ENCODE assay signal across 37 cellular contexts in genomic region chr12:89106950-89107349, GRCh38.
"Had no signal": no experiment of that assay in that cellular context is flagged by ENCODE, and none has a peak within 500 bp of the region (broad histone marks: within the 10 kb centered on the region; RNA-seq: fewer than 3 reads in every experiment).

No MANE protein-coding gene starts in this region.

- H3K27me3 ChIP-seq: adrenal gland, body of pancreas, brain microvascular endothelial cell, breast epithelium had no signal

- H3K27ac ChIP-seq: adrenal gland, body of pancreas, brain microvascular endothelial cell, breast epithelium, VCaP had no signal

- H3K4me1 ChIP-seq: adrenal gland, body of pancreas, breast epithelium had no signal

- H3K4me3 Mint-ChIP-seq: activated B cell treated with CpG ODN at 0.5 μM for 24 hours; activated CD4-positive, alpha-beta memory T cell treated with anti-CD3 and anti-CD28 coated beads for 36 hours; activated CD4-positive, alpha-beta T cell treated with anti-CD3 and anti-CD28 coated beads, Interleukin-2, amount 10 ng/mL, durations not matched to agents 24 days and 14 days; activated CD8-positive, alpha-beta T cell treated with anti-CD3 and anti-CD28 coated beads for 36 hours; activated naive CD4-positive, alpha-beta T cell treated with anti-CD3 and anti-CD28 coated beads for 36 hours; activated naive CD8-positive, alpha-beta T cell treated with anti-CD3 and anti-CD28 coated beads for 36 hours; activated T-cell treated with anti-CD3 and anti-CD28 coated beads, Interleukin-2, amount 50 U/mL, for 4 hours; activated T-cell treated with anti-CD3 and anti-CD28 coated beads, Interleukin-2, amount 50 U/mL, for 72 hours; activated T-helper 1 cell treated with anti-CD3 and anti-CD28 coated beads, Interleukin-12 subunit alpha, Interleukin-12 subunit beta, Interleukin-2, Interleukin-4 antibody, amounts not matched to agents 30 ng/mL and 10 ng/mL and 1 ng/mL, durations not matched to agents 14 hours and 24 hours and 36 hours; activated T-helper 17 cell treated with anti-CD3 and anti-CD28 coated beads, Interleukin-2, amount 50 U/mL, for 72 hours; T-helper 1 cell treated with Interleukin-12 subunit alpha and Interleukin-12 subunit beta and Interleukin-4 antibody, amounts not matched to agents 30 μg/mL and 1 μg/mL, for 36 hours; T-helper 2 cell treated with Interferon-gamma antibody and Interleukin-4, amounts not matched to agents 5 μg/mL and 100 μg/mL, for 36 hours had no signal

- H3K9me3 ChIP-seq: adrenal gland, body of pancreas, breast epithelium had no signal

- FAIRE-seq: astrocyte, TTC549 had no signal

- H3K36me3 Mint-ChIP-seq: activated CD4-positive, alpha-beta memory T cell treated with anti-CD3 and anti-CD28 coated beads for 36 hours; activated naive CD4-positive, alpha-beta T cell treated with anti-CD3 and anti-CD28 coated beads, Interleukin-2, amount 50 U/mL, for 72 hours; activated naive CD8-positive, alpha-beta T cell treated with anti-CD3 and anti-CD28 coated beads for 36 hours had no signal

- ATAC-seq: activated CD8-positive, alpha-beta T cell treated with anti-CD3 and anti-CD28 coated beads for 36 hours; activated naive CD4-positive, alpha-beta T cell treated with anti-CD3 and anti-CD28 coated beads, Interleukin-2, amount 50 U/mL, for 72 hours; activated T-cell treated with anti-CD3 and anti-CD28 coated beads, Interleukin-2, amount 50 U/mL, for 4 hours; activated T-cell treated with anti-CD3 and anti-CD28 coated beads, Interleukin-2, amount 50 U/mL, for 72 hours; activated T-helper 17 cell treated with anti-CD3 and anti-CD28 coated beads, Interleukin-2, amount 50 U/mL, for 72 hours; body of pancreas had no signal

- H3K4me1 Mint-ChIP-seq: activated B cell treated with CpG ODN at 0.5 μM for 24 hours; activated CD4-positive, alpha-beta T cell treated with anti-CD3 and anti-CD28 coated beads, Interleukin-2, amount 10 ng/mL, durations not matched to agents 24 days and 14 days; activated naive CD8-positive, alpha-beta T cell treated with anti-CD3 and anti-CD28 coated beads for 36 hours; activated T-helper 17 cell treated with anti-CD3 and anti-CD28 coated beads, Interleukin-2, amount 50 U/mL, for 72 hours had no signal

- H3K27ac Mint-ChIP-seq: activated B cell treated with CpG ODN at 0.5 μM for 24 hours; activated CD4-positive, alpha-beta memory T cell treated with anti-CD3 and anti-CD28 coated beads for 36 hours; activated CD4-positive, alpha-beta T cell treated with anti-CD3 and anti-CD28 coated beads, Interleukin-2, amount 10 ng/mL, durations not matched to agents 24 days and 14 days; activated CD8-positive, alpha-beta T cell treated with anti-CD3 and anti-CD28 coated beads for 36 hours; activated naive CD4-positive, alpha-beta T cell treated with anti-CD3 and anti-CD28 coated beads for 36 hours; activated naive CD4-positive, alpha-beta T cell treated with anti-CD3 and anti-CD28 coated beads, Interleukin-2, amount 50 U/mL, for 72 hours; activated naive CD8-positive, alpha-beta T cell treated with anti-CD3 and anti-CD28 coated beads for 36 hours; activated T-cell treated with anti-CD3 and anti-CD28 coated beads, Interleukin-2, amount 50 U/mL, for 72 hours; activated T-helper 1 cell treated with anti-CD3 and anti-CD28 coated beads, Interleukin-12 subunit alpha, Interleukin-12 subunit beta, Interleukin-2, Interleukin-4 antibody, amounts not matched to agents 30 ng/mL and 10 ng/mL and 1 ng/mL, durations not matched to agents 14 hours and 24 hours and 36 hours; activated T-helper 17 cell treated with anti-CD3 and anti-CD28 coated beads, Interleukin-2, amount 50 U/mL, for 72 hours; T-helper 1 cell treated with Interleukin-12 subunit alpha and Interleukin-12 subunit beta and Interleukin-4 antibody, amounts not matched to agents 30 μg/mL and 1 μg/mL, for 36 hours; T-helper 2 cell treated with Interferon-gamma antibody and Interleukin-4, amounts not matched to agents 5 μg/mL and 100 μg/mL, for 36 hours had no signal

- H3K27me3 Mint-ChIP-seq: activated B cell treated with CpG ODN at 0.5 μM for 24 hours; activated naive CD8-positive, alpha-beta T cell treated with anti-CD3 and anti-CD28 coated beads for 36 hours; activated T-helper 17 cell treated with anti-CD3 and anti-CD28 coated beads, Interleukin-2, amount 50 U/mL, for 72 hours had no signal

- H3K36me3 ChIP-seq: adrenal gland, brain microvascular endothelial cell, breast epithelium had no signal

- DNase-seq: activated B cell treated with CpG ODN at 0.5 μM for 24 hours; activated CD4-positive, alpha-beta memory T cell treated with anti-CD3 and anti-CD28 coated beads for 36 hours; activated CD4-positive, alpha-beta T cell treated with anti-CD3 and anti-CD28 coated beads for 4 hours; activated CD4-positive, alpha-beta T cell treated with anti-CD3 and anti-CD28 coated beads, Interleukin-2, amount 10 ng/mL, durations not matched to agents 24 days and 14 days; activated CD4-positive, alpha-beta T cell treated with anti-CD3 and anti-CD28 coated beads, Interleukin-2, amount 50 U/mL, for 1 hour; activated CD4-positive, alpha-beta T cell treated with anti-CD3 and anti-CD28 coated beads, Interleukin-2, amount 50 U/mL, for 4 hours; activated CD4-positive, CD25-positive, alpha-beta regulatory T cell treated with anti-CD3 and anti-CD28 coated beads, Interleukin-2, amount 50 U/mL, for 72 hours; activated CD8-positive, alpha-beta memory T cell treated with anti-CD3 and anti-CD28 coated beads, Interleukin-2, amount 50 U/mL, for 4 hours; activated CD8-positive, alpha-beta T cell treated with anti-CD3 and anti-CD28 coated beads for 36 hours; activated effector memory CD4-positive, alpha-beta T cell treated with anti-CD3 and anti-CD28 coated beads, Interleukin-2, amount 50 U/mL, for 16 hours; activated gamma-delta T cell treated with Interleukin-2 at 50 U/mL for 16 hours; activated naive CD4-positive, alpha-beta T cell; activated naive CD4-positive, alpha-beta T cell treated with anti-CD3 and anti-CD28 coated beads for 36 hours; activated naive CD4-positive, alpha-beta T cell treated with anti-CD3 and anti-CD28 coated beads, Interleukin-2, amount 50 U/mL, for 16 hours; activated naive CD8-positive, alpha-beta T cell treated with anti-CD3 and anti-CD28 coated beads for 36 hours; activated T-cell treated with anti-CD3 and anti-CD28 coated beads for 4 hours; activated T-cell treated with anti-CD3 and anti-CD28 coated beads, Interleukin-2, amount 50 U/mL, for 1 hour; activated T-cell treated with anti-CD3 and anti-CD28 coated beads, Interleukin-2, amount 50 U/mL, for 4 hours; activated T-cell treated with anti-CD3 and anti-CD28 coated beads, Interleukin-2, amount 50 U/mL, for 72 hours; adrenal gland; amniotic stem cell; aorta; body of pancreas; brain microvascular endothelial cell; central memory CD4-positive, alpha-beta T cell; T-helper 1 cell; T-helper 2 cell; T-helper 9 cell had no signal

- H3K9me3 Mint-ChIP-seq: activated B cell treated with CpG ODN at 0.5 μM for 24 hours; activated CD4-positive, alpha-beta memory T cell treated with anti-CD3 and anti-CD28 coated beads for 36 hours; activated CD8-positive, alpha-beta T cell treated with anti-CD3 and anti-CD28 coated beads for 36 hours; activated naive CD4-positive, alpha-beta T cell treated with anti-CD3 and anti-CD28 coated beads for 36 hours; activated naive CD4-positive, alpha-beta T cell treated with anti-CD3 and anti-CD28 coated beads, Interleukin-2, amount 50 U/mL, for 72 hours; activated naive CD8-positive, alpha-beta T cell treated with anti-CD3 and anti-CD28 coated beads for 36 hours; activated T-cell treated with anti-CD3 and anti-CD28 coated beads, Interleukin-2, amount 50 U/mL, for 4 hours; activated T-cell treated with anti-CD3 and anti-CD28 coated beads, Interleukin-2, amount 50 U/mL, for 72 hours; activated T-helper 1 cell treated with anti-CD3 and anti-CD28 coated beads, Interleukin-12 subunit alpha, Interleukin-12 subunit beta, Interleukin-2, Interleukin-4 antibody, amounts not matched to agents 30 ng/mL and 10 ng/mL and 1 ng/mL, durations not matched to agents 14 hours and 24 hours and 36 hours; activated T-helper 17 cell treated with anti-CD3 and anti-CD28 coated beads, Interleukin-2, amount 50 U/mL, for 72 hours; T-helper 1 cell treated with Interleukin-12 subunit alpha and Interleukin-12 subunit beta and Interleukin-4 antibody, amounts not matched to agents 30 μg/mL and 1 μg/mL, for 36 hours; T-helper 2 cell treated with Interferon-gamma antibody and Interleukin-4, amounts not matched to agents 5 μg/mL and 100 μg/mL, for 36 hours had no signal

- H3K4me3 ChIP-seq: adrenal gland, body of pancreas, breast epithelium had no signal
